In the genomic region with DNA sequence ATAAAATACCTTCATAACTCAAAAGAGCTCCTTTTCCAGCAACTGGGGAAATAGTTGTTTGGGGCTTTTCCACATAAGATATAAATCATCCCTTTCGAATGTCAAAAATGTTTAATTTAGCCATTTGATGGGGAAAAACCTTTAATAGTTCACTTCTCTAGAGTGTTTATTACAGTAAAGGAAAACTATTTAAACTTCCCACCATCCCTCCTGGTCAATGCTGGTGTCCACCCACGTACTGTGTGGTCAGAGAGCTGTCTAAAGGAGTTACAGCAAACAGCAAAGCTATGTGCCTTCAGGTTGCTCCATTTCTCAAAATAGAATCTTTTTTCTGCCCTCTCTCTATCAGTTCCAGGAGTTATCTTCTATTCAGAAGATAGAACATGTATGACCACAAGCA, we compare ENCODE assay signal across 12 cellular contexts. TPM values are rescaled to one million over a fixed set of nuclear protein-coding genes. Genes with fewer than 3 reads are reported as not detected.
A peak's percentile ranks its signal among the peaks of the same experiment; 100 is the strongest.
DNase-seq lines count a peak whose midpoint lies in the region; ATAC-seq and TF ChIP-seq lines count a peak whose summit lies in the region.
"Had no signal": no experiment of that assay in that cellular context is flagged by ENCODE, and none has a peak within 500 bp of the region (broad histone marks: within the 10 kb centered on the region; RNA-seq: fewer than 3 reads in every experiment).

No MANE protein-coding gene starts in this region.

- no peak for TF ChIP-seq CTCF in coronary artery (IDR thresholded peaks at IDR 0.05)
- no peak for TF ChIP-seq CTCF in hepatocyte (IDR thresholded peaks at IDR 0.05; ENCODE audit: poor library complexity)

- peaks cover 30% of the 10 kb centered on the region for H3K36me3 Mint-ChIP-seq in stimulated activated naive CD8-positive, alpha-beta T cell treated with anti-CD3 and anti-CD28 coated beads, Interleukin-15, Interleukin-2, amounts not matched to agents 100 ng/mL and 50 ng/mL, for 24 hours (ENCODE audit: low read depth)

- peaks cover 100% of the 10 kb centered on the region for H3K79me2 ChIP-seq in hepatocyte

- H3K27me3 ChIP-seq in hepatocyte = no peaks in the 10 kb centered on the region
- H3K27me3 ChIP-seq: ovary, transverse colon had no signal

- no peaks in the 10 kb centered on the region for H3K36me3 ChIP-seq in hepatocyte (replicated peaks; ENCODE audit: insufficient read depth, low read depth)
- H3K36me3 ChIP-seq: ovary, transverse colon had no signal

- no peak for ATAC-seq in stimulated activated naive CD8-positive, alpha-beta T cell treated with anti-CD3 and anti-CD28 coated beads, Interleukin-15, Interleukin-2, amounts not matched to agents 100 U/mL and 50 U/mL, for 24 hours
- no peak for ATAC-seq in HG03039 (IDR thresholded peaks at IDR 0.05; ENCODE audit: unreplicated experiment)

- H3K4me2 ChIP-seq in hepatocyte = no peak overlapping the region

- H3K27ac ChIP-seq in coronary artery (no peak overlapping the region), hepatocyte (no peak overlapping the region)
- H3K27ac ChIP-seq: ovary, VCaP had no signal

- H2AFZ ChIP-seq in hepatocyte = no peak overlapping the region

- H3K4me3 ChIP-seq in coronary artery (no peak overlapping the region), hepatocyte (no peak overlapping the region)
- H3K4me3 ChIP-seq: ovary, transverse colon had no signal

- no peak for DNase-seq in stimulated activated naive CD8-positive, alpha-beta T cell treated with anti-CD3 and anti-CD28 coated beads, Interleukin-15, Interleukin-2, amounts not matched to agents 100 U/mL and 50 U/mL, for 24 hours
- DNase-seq in amniotic epithelial cell (ENCODE audit: low read depth) (peak; percentile 92), kidney tubule cell (ENCODE audit: low spot score) (peak; percentile 40), coronary artery (ENCODE audit: low spot score) (no peak), hepatocyte (ENCODE audit: low spot score) (no peak)
- DNase-seq in activated naive CD4-positive, alpha-beta T cell (lab: John Stamatoyannopoulos, UW) = no peak
- DNase-seq: NCI-H2107, ovary, transverse colon had no signal

- no peaks in the 10 kb centered on the region for H3K9me3 Mint-ChIP-seq in stimulated activated naive CD8-positive, alpha-beta T cell treated with anti-CD3 and anti-CD28 coated beads, Interleukin-15, Interleukin-2, amounts not matched to agents 100 ng/mL and 50 ng/mL, for 24 hours

- no peaks in the 10 kb centered on the region for H3K27me3 Mint-ChIP-seq in stimulated activated naive CD8-positive, alpha-beta T cell treated with anti-CD3 and anti-CD28 coated beads, Interleukin-15, Interleukin-2, amounts not matched to agents 100 ng/mL and 50 ng/mL, for 24 hours

- peaks cover 28% of the 10 kb centered on the region for H3K4me1 ChIP-seq in hepatocyte (ENCODE audit: insufficient read depth)

- WGBS in hepatocyte (ENCODE audit: low lambda C conversion rate, missing lambda C conversion rate) = 84% methylated on average over 2 of the region's 2 CpGs

- peaks cover 99% of the 10 kb centered on the region for H4K20me1 ChIP-seq in hepatocyte (ENCODE audit: insufficient read depth, poor library complexity, severe bottlenecking)

- no peaks in the 10 kb centered on the region for H3K9me2 ChIP-seq in hepatocyte (replicated peaks; ENCODE audit: insufficient read depth)

- H3K27ac Mint-ChIP-seq in stimulated activated naive CD8-positive, alpha-beta T cell treated with anti-CD3 and anti-CD28 coated beads, Interleukin-15, Interleukin-2, amounts not matched to agents 100 ng/mL and 50 ng/mL, for 24 hours = peak overlapping the region; percentile 36

- no peak overlapping the region for H3K4me3 Mint-ChIP-seq in stimulated activated naive CD8-positive, alpha-beta T cell treated with anti-CD3 and anti-CD28 coated beads, Interleukin-15, Interleukin-2, amounts not matched to agents 100 ng/mL and 50 ng/mL, for 24 hours

- peaks cover 97% of the 10 kb centered on the region for H3K4me1 Mint-ChIP-seq in stimulated activated naive CD8-positive, alpha-beta T cell treated with anti-CD3 and anti-CD28 coated beads, Interleukin-15, Interleukin-2, amounts not matched to agents 100 ng/mL and 50 ng/mL, for 24 hours (ENCODE audit: low read depth)

- H3K9me3 ChIP-seq in hepatocyte (ENCODE audit: low read depth) = no peaks in the 10 kb centered on the region
- H3K9me3 ChIP-seq: ovary, transverse colon had no signal

RNA-seq across cellular contexts. Expression of a gene that starts 33.5 kb away (rescaled TPM):
- total RNA-seq in hepatocyte = 68.2 and 84.3 TPM in 2 replicates
- 32.6 and 37.3 TPM in 2 replicates for polyA plus RNA-seq in hepatocyte

Comparison
In these comparisons a context has a peak if more than half of its experiments do, and no peak if none do; other contexts are left out.
1. DNase-seq: peak in amniotic epithelial cell (single experiment) and kidney tubule cell (single experiment); none in stimulated activated naive CD8-positive, alpha-beta T cell treated with anti-CD3 and anti-CD28 coated beads, Interleukin-15, Interleukin-2, amounts not matched to agents 100 U/mL and 50 U/mL, for 24 hours (single experiment), coronary artery (single experiment), activated naive CD4-positive, alpha-beta T cell (0 of 4) and hepatocyte (single experiment).